ENCODE assay signal across 13 cellular contexts in genomic region chr4:38873290-38873949, GRCh38. TPM values are rescaled to one million over a fixed set of nuclear protein-coding genes. Genes with fewer than 3 reads are reported as not detected.
DNase-seq lines count a peak whose midpoint lies in the region; ATAC-seq and TF ChIP-seq lines count a peak whose summit lies in the region.
"Had no signal": no experiment of that assay in that cellular context is flagged by ENCODE, and none has a peak within 500 bp of the region (broad histone marks: within the 10 kb centered on the region; RNA-seq: fewer than 3 reads in every experiment).

No MANE protein-coding gene starts in this region.

- no peak for ATAC-seq in GM21381 (IDR thresholded peaks at IDR 0.05; ENCODE audit: unreplicated experiment)
- no peak for ATAC-seq in GM19463 (IDR thresholded peaks at IDR 0.05; ENCODE audit: unreplicated experiment)
- ATAC-seq in GM21528 (IDR thresholded peaks at IDR 0.05; ENCODE audit: low FRiP score, unreplicated experiment) = no peak
- ATAC-seq: stimulated activated naive CD8-positive, alpha-beta T cell treated with anti-CD3 and anti-CD28 coated beads, Interleukin-15, Interleukin-2, amounts not matched to agents 100 U/mL and 50 U/mL, for 24 hours had no signal

- H3K9me3 Mint-ChIP-seq in HFFc6 = no peaks in the 10 kb centered on the region
- H3K9me3 Mint-ChIP-seq: activated naive CD4-positive, alpha-beta T cell treated with anti-CD3 and anti-CD28 coated beads, Interleukin-2, amount 50 U/mL, for 24 hours had no signal

- peak overlapping the region; percentile 84 for H3K27ac Mint-ChIP-seq in HFFc6
- H3K27ac Mint-ChIP-seq: activated naive CD4-positive, alpha-beta T cell treated with anti-CD3 and anti-CD28 coated beads, Interleukin-2, amount 50 U/mL, for 24 hours had no signal

- peaks cover 68% of the 10 kb centered on the region for H3K36me3 Mint-ChIP-seq in HFFc6 (ENCODE audit: low read depth)
- H3K36me3 Mint-ChIP-seq: activated naive CD4-positive, alpha-beta T cell treated with anti-CD3 and anti-CD28 coated beads, Interleukin-2, amount 50 U/mL, for 24 hours had no signal

- peaks cover 79% of the 10 kb centered on the region for H3K4me1 Mint-ChIP-seq in HFFc6 (ENCODE audit: low read depth)

- H3K27me3 ChIP-seq in SJSA1 (replicated peaks) (no peaks in the 10 kb centered on the region), testis (no peaks in the 10 kb centered on the region)
- H3K27me3 ChIP-seq: pancreas had no signal

- WGBS in testis, 2 donors = 58 to 64% methylated on average over 5 of the region's 5 CpGs

- H3K4me3 Mint-ChIP-seq in HFFc6 = no peak overlapping the region
- H3K4me3 Mint-ChIP-seq: activated naive CD4-positive, alpha-beta T cell treated with anti-CD3 and anti-CD28 coated beads, Interleukin-2, amount 50 U/mL, for 24 hours had no signal

- TF ChIP-seq CTCF in HFFc6 (IDR thresholded peaks at IDR 0.05) = peak; percentile 4; the same call in 1 of the 2 replicates
- no peak for TF ChIP-seq CTCF in testis (IDR thresholded peaks at IDR 0.05)

- H3K9me3 ChIP-seq in SJSA1 (replicated peaks) (no peaks in the 10 kb centered on the region), testis (no peaks in the 10 kb centered on the region)
- H3K9me3 ChIP-seq: pancreas had no signal

- TF ChIP-seq POLR2A in testis (IDR thresholded peaks at IDR 0.05) = no peak

- H3K27me3 Mint-ChIP-seq in HFFc6 (ENCODE audit: insufficient read depth) = no peaks in the 10 kb centered on the region

- DNase-seq in HFFc6 = no peak
- no peak for DNase-seq in SJSA1 (ENCODE audit: low read depth in 1 of 2, low spot score in 2 of 2)
- DNase-seq in left kidney (ENCODE audit: low read depth, low spot score) = peak; percentile 78
- DNase-seq in testis = no peak
- DNase-seq in SIG-M5 treated with dmso at 0.1 percent for 504 hours (lab: John Stamatoyannopoulos, UW; ENCODE audit: unreplicated experiment) = no peak
- DNase-seq: NCI-H526 treated with DMSO at 0.1 percent for 48 hours; stimulated activated naive CD8-positive, alpha-beta T cell treated with anti-CD3 and anti-CD28 coated beads, Interleukin-15, Interleukin-2, amounts not matched to agents 100 U/mL and 50 U/mL, for 24 hours had no signal

- H3K4me3 ChIP-seq in SJSA1 (no peak overlapping the region), testis (no peak overlapping the region)
- H3K4me3 ChIP-seq: pancreas had no signal

- peak overlapping the region; percentile 61 for H3K27ac ChIP-seq in SJSA1
- peak overlapping the region; percentile 6 to 32 for H3K27ac ChIP-seq in testis
- H3K27ac ChIP-seq: HL-60 had no signal

- intact Hi-C loops in testis (cut with DNase I; ENCODE audit: low total_unique reads) = no loop called here

- peaks cover 30% of the 10 kb centered on the region for H3K4me1 ChIP-seq in SJSA1 (replicated peaks)
- peaks cover 33% of the 10 kb centered on the region for H3K4me1 ChIP-seq in testis

- peaks cover 36% of the 10 kb centered on the region for H3K36me3 ChIP-seq in SJSA1
- H3K36me3 ChIP-seq in testis (ENCODE audit: low read depth, missing control alignments) = no peaks in the 10 kb centered on the region
- H3K36me3 ChIP-seq: pancreas had no signal

RNA-seq across cellular contexts. Expression of gene FAM114A1, which starts 5.8 kb away (rescaled TPM):
- total RNA-seq in HFFc6 (2021; fragmentation: NEBNext Ultra II Directional; extraction: Animal tissue kit (Norgen Biotek cat#: 25700)) = 100 to 1,000 TPM; 161 to 210 (median 187) TPM
- 69.5 and 89.1 TPM in 2 replicates for total RNA-seq in SJSA1 (2014; rRNA removed; shearing (Covaris generic))
- total RNA-seq in testis = 10 to 100 TPM; 76.5 to 96.2 TPM
- polyA plus RNA-seq in testis (ENCODE audit: insufficient read depth, low read depth, low replicate concordance) = 30.9 TPM

RNA-seq across cellular contexts. Expression of gene TLR6, which starts 16.8 kb away (rescaled TPM):
- 1 to 10 TPM in 3 of 6 experiments, under 1 TPM in 3; 0.76 to 1.3 (median 0.97) TPM for total RNA-seq in HFFc6 (2021; fragmentation: NEBNext Ultra II Directional; extraction: Animal tissue kit (Norgen Biotek cat#: 25700))
- 0.28 and 1.5 TPM in 2 replicates for total RNA-seq in SJSA1 (2014; rRNA removed; shearing (Covaris generic))
- 1 to 10 TPM in 1 of 2 donors, under 1 TPM in 1; 0.47 to 1.2 TPM for total RNA-seq in testis
- 1.8 TPM for polyA plus RNA-seq in testis (ENCODE audit: insufficient read depth, low read depth, low replicate concordance)
